Comparison of ENCODE assay signal across 25 cellular contexts in the genomic region with DNA sequence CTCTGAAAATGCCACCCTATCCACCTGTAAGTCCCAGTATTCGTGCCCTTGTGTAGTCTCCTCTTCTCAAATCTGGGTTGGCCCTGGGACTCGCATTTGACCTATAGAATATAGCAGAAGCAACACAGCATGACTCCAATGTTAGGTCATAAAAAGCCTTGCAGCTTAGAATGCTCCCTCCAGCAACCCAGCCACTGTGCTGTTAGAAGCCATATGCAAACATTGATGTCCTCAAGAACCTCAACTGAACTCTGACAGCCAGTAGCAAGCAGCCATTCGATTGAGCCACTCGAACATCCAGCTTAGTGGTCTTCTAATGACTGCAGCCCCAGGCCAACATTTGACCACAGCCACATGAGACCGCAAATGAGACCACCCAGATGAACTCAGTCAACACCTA.
"Had no signal": no experiment of that assay in that cellular context is flagged by ENCODE, and none has a peak within 500 bp of the region (broad histone marks: within the 10 kb centered on the region; RNA-seq: fewer than 3 reads in every experiment).

No MANE protein-coding gene starts in this region.

- H3K4me3 Mint-ChIP-seq: dendritic cell treated with granulocyte-macrophage colony-stimulating factor and Interleukin-4, amounts not matched to agents 40 ng/mL and 50 ng/mL, for 4 days; effector memory CD8-positive, alpha-beta T cell; endodermal cell; mesothelial cell of epicardium; naive B cell had no signal

- H3K9me3 Mint-ChIP-seq: dendritic cell treated with granulocyte-macrophage colony-stimulating factor and Interleukin-4, amounts not matched to agents 40 ng/mL and 50 ng/mL, for 4 days; effector memory CD8-positive, alpha-beta T cell; endodermal cell; mesothelial cell of epicardium had no signal

- H3K27ac ChIP-seq: colonic mucosa, epithelial cell of prostate, esophagus squamous epithelium, gastrocnemius medialis, heart right ventricle, left lung, lower lobe of right lung had no signal

- H3K27me3 ChIP-seq: colonic mucosa, esophagus squamous epithelium, gastrocnemius medialis, heart right ventricle, left lung had no signal

- H3K36me3 Mint-ChIP-seq: mesothelial cell of epicardium, naive B cell had no signal

- H3K4me1 ChIP-seq: colonic mucosa, gastrocnemius medialis had no signal

- H3K36me3 ChIP-seq: colonic mucosa, gastrocnemius medialis, heart right ventricle, left lung, lower lobe of right lung had no signal

- H3K9me3 ChIP-seq: colonic mucosa, esophagus squamous epithelium, gastrocnemius medialis, heart right ventricle, left lung, lower lobe of right lung, mucosa of descending colon had no signal

- DNase-seq: colonic mucosa; cortex of kidney; effector CD8-positive, alpha-beta T cell; effector memory CD8-positive, alpha-beta T cell; endodermal cell; erythroblast; esophagus squamous epithelium; foreskin fibroblast; foreskin melanocyte; gastrocnemius medialis; glutamatergic neuron; head of caudate nucleus; heart right ventricle; hippocampal formation; left cardiac atrium; left lung; left ventricle myocardium superior; lower lobe of right lung; mesenchymal stem cell; mucosa of descending colon; naive B cell had no signal

- H3K27ac Mint-ChIP-seq: dendritic cell treated with granulocyte-macrophage colony-stimulating factor and Interleukin-4, amounts not matched to agents 40 ng/mL and 50 ng/mL, for 4 days; effector memory CD8-positive, alpha-beta T cell; endodermal cell; mesothelial cell of epicardium; naive B cell had no signal

- ATAC-seq: effector memory CD8-positive, alpha-beta T cell; esophagus mucosa; gastrocnemius medialis; heart right ventricle; left cardiac atrium; left lung; left ventricle myocardium superior; lower lobe of right lung had no signal

- H3K27me3 Mint-ChIP-seq: dendritic cell treated with granulocyte-macrophage colony-stimulating factor and Interleukin-4, amounts not matched to agents 40 ng/mL and 50 ng/mL, for 4 days had no signal

- H3K4me1 Mint-ChIP-seq: naive B cell had no signal

- H3K4me3 ChIP-seq: colonic mucosa, esophagus squamous epithelium, gastrocnemius medialis, heart right ventricle, left lung, lower lobe of right lung, mucosa of descending colon had no signal
